Comparison of ENCODE assay signal across 1 cellular context in genomic region chr16:2056077-2056476, GRCh38.
TF ChIP-seq lines count a peak whose summit lies in the region.

No MANE protein-coding gene starts in this region.

TF ChIP-seq in HepG2, 621 proteins besides CTCF, POLR2A, EP300 and RAD21 (continued from another document):
- peak; percentile 25; the same call in 1 of the 2 replicates for TF ChIP-seq ZNF687 (CRISPR knock-in tag; IDR thresholded peaks at IDR 0.05)
- peak; percentile 77 for TF ChIP-seq STAG1 (CRISPR knock-in tag; IDR thresholded peaks at IDR 0.05)
- no peak for TF ChIP-seq NFYB (CRISPR knock-in tag; IDR thresholded peaks at IDR 0.05)
- peak; percentile 41; the same call in 1 of the 2 replicates for TF ChIP-seq ZNF263 (CRISPR knock-in tag; IDR thresholded peaks at IDR 0.05)
- TF ChIP-seq SUZ12 (IDR thresholded peaks at IDR 0.05; ENCODE audit: low read depth, low read length): no peak
- peak; percentile 61; the same call in 1 of the 2 replicates for TF ChIP-seq HNRNPL (IDR thresholded peaks at IDR 0.05; ENCODE audit: low read depth, low read length)
- no peak for TF ChIP-seq TBL1XR1 (IDR thresholded peaks at IDR 0.05; ENCODE audit: borderline replicate concordance, low read length, partially characterized antibody)
- TF ChIP-seq CHCHD3 (CRISPR knock-in tag; IDR thresholded peaks at IDR 0.05): no peak
- no peak for TF ChIP-seq SRSF4 (IDR thresholded peaks at IDR 0.05; ENCODE audit: low read depth, low read length, poor library complexity, severe bottlenecking)
